In the genomic region with DNA sequence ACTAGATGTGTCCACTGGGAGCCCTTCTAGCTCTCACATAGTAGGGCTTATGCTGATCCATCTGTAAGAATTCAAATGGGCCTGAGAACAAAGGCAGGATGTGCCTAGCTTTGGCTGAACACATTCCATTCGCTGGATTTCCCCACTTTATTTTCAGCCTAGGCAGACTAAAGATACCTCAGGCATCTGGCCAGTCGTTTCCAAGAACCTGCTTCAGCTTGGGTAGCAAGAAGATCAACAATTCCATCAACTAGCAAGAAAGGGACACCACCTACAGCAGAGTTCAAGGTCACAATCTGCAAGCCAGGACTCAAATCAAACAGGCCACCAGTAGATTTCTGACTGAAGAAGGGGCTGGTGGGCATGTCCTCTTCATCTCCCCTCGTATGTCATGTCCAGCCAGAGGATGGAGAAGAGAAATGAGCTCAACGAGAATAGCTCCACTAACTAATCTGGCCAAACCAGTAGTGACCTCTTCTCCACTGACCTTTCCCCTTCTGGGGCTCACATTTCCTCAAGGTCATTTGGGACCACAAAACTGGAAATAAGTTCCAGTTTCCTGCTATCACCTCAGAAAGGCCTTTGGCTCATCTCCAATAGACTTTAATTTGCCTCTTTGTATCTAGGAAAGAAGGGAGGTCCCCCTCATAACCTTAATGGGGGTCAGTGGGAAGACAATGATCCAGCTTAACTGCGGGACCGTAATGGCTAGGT, we compare ENCODE assay signal across 14 cellular contexts. TPM values are rescaled to one million over a fixed set of nuclear protein-coding genes. Genes with fewer than 3 reads are reported as not detected.
DNase-seq lines count a peak whose midpoint lies in the region; ATAC-seq and TF ChIP-seq lines count a peak whose summit lies in the region.
"Had no signal": no experiment of that assay in that cellular context is flagged by ENCODE, and none has a peak within 500 bp of the region (broad histone marks: within the 10 kb centered on the region; RNA-seq: fewer than 3 reads in every experiment).

No MANE protein-coding gene starts in this region.

- no peaks in the 10 kb centered on the region for H3K27me3 ChIP-seq in thoracic aorta (replicated peaks; ENCODE audit: insufficient read depth)

- H3K27ac Mint-ChIP-seq in activated CD8-positive, alpha-beta memory T cell treated with anti-CD3 and anti-CD28 coated beads, Interleukin-2, amount 10 ng/mL, durations not matched to agents 7 days and 5 days, result peak overlapping the region; percentile 38
- peak overlapping the region; percentile 85 for H3K27ac Mint-ChIP-seq in central memory CD8-positive, alpha-beta T cell (ENCODE audit: low read depth)

- 90 to 99% methylated on average over 4 to 6 of the region's 6 CpGs for WGBS in mesodermal cell (ENCODE audit: insufficient coverage in 2 of 2), 2 experiments

- peaks cover 43% of the 10 kb centered on the region for H3K4me1 Mint-ChIP-seq in activated CD8-positive, alpha-beta memory T cell treated with anti-CD3 and anti-CD28 coated beads, Interleukin-2, amount 10 ng/mL, durations not matched to agents 7 days and 5 days
- H3K4me1 Mint-ChIP-seq in central memory CD8-positive, alpha-beta T cell, result peaks cover 51% of the 10 kb centered on the region

- CTCF ChIA-PET in activated CD8-positive, alpha-beta memory T cell treated with anti-CD3 and anti-CD28 coated beads, Interleukin-2, amount 10 ng/mL, durations not matched to agents 7 days and 5 days (lab: Charles Lee), result interaction anchor here (6.4 to 8.5 kb wide), 5 partner anchors 10 to 136 kb away, joined by 48 to 253 read pairs (median 95); a partner anchor contains a TSS
- CTCF ChIA-PET in HEK293T (lab: Yijun Ruan, JAX), result interaction anchor here (0.6 to 1.7 kb wide), 2 partner anchors 8 to 25 kb away, joined by 4 to 6 read pairs; no protein-coding TSS in a partner anchor

- no peak for TF ChIP-seq CTCF in thoracic aorta (IDR thresholded peaks at IDR 0.05)

- H3K36me3 ChIP-seq in mesodermal cell (ENCODE audit: control insufficient read depth, insufficient read depth, low read length), result no peaks in the 10 kb centered on the region
- H3K36me3 ChIP-seq in thoracic aorta, result no peaks in the 10 kb centered on the region

- H3K27ac ChIP-seq in mesodermal cell (ENCODE audit: low read depth, low read length, severe bottlenecking) (peak overlapping the region; percentile 29), thoracic aorta (peak overlapping the region; percentile 95 to 98)

- ATAC-seq in activated CD8-positive, alpha-beta memory T cell treated with anti-CD3 and anti-CD28 coated beads, Interleukin-2, amount 10 ng/mL, durations not matched to agents 7 days and 5 days, result no peak
- no peak for ATAC-seq in central memory CD8-positive, alpha-beta T cell (replicated peaks; ENCODE audit: extremely low read depth, poor library complexity, severe bottlenecking)
- no peak for ATAC-seq in thoracic aorta (ENCODE audit: insufficient number of reproducible peaks, low FRiP score, low read depth)

- H3K4me1 ChIP-seq in mesodermal cell (ENCODE audit: control insufficient read depth, insufficient read depth, low read length, poor library complexity, severe bottlenecking) (peaks cover 73% of the 10 kb centered on the region), thoracic aorta (ENCODE audit: control insufficient read depth in 1 of 2, low read depth in 2 of 2) (peaks cover 80 to 81% of the 10 kb centered on the region in 2 donors)

- H3K4me3 ChIP-seq in mesodermal cell (ENCODE audit: extremely low read depth, insufficient read depth, low read length, poor library complexity, severe bottlenecking) (no peak overlapping the region), thoracic aorta (no peak overlapping the region)

- no peak overlapping the region for H3K4me3 Mint-ChIP-seq in activated CD8-positive, alpha-beta memory T cell treated with anti-CD3 and anti-CD28 coated beads, Interleukin-2, amount 10 ng/mL, durations not matched to agents 7 days and 5 days
- no peak overlapping the region for H3K4me3 Mint-ChIP-seq in central memory CD8-positive, alpha-beta T cell

- peaks cover 3% of the 10 kb centered on the region for H3K36me3 Mint-ChIP-seq in activated CD8-positive, alpha-beta memory T cell treated with anti-CD3 and anti-CD28 coated beads, Interleukin-2, amount 10 ng/mL, durations not matched to agents 7 days and 5 days
- H3K36me3 Mint-ChIP-seq in central memory CD8-positive, alpha-beta T cell (ENCODE audit: insufficient read depth), result peaks cover 11% of the 10 kb centered on the region

- H3K9me3 ChIP-seq in mesodermal cell (ENCODE audit: control insufficient read depth, low read length) (no peaks in the 10 kb centered on the region), thoracic aorta (no peaks in the 10 kb centered on the region)

- H3K27me3 Mint-ChIP-seq in activated CD8-positive, alpha-beta memory T cell treated with anti-CD3 and anti-CD28 coated beads, Interleukin-2, amount 10 ng/mL, durations not matched to agents 7 days and 5 days, result no peaks in the 10 kb centered on the region
- no peaks in the 10 kb centered on the region for H3K27me3 Mint-ChIP-seq in central memory CD8-positive, alpha-beta T cell

- POLR2A ChIA-PET in HEK293T (lab: Yijun Ruan, JAX), result interaction anchor here (1.6 to 8.7 kb wide), 3 partner anchors 8 to 24 kb away, joined by 4 to 115 read pairs (median 54); a partner anchor contains a TSS

- H3K9me3 Mint-ChIP-seq in activated CD8-positive, alpha-beta memory T cell treated with anti-CD3 and anti-CD28 coated beads, Interleukin-2, amount 10 ng/mL, durations not matched to agents 7 days and 5 days (ENCODE audit: low read depth), result no peaks in the 10 kb centered on the region
- H3K9me3 Mint-ChIP-seq in central memory CD8-positive, alpha-beta T cell, result no peaks in the 10 kb centered on the region

- no peak for DNase-seq in activated CD8-positive, alpha-beta memory T cell treated with anti-CD3 and anti-CD28 coated beads, Interleukin-2, amount 10 ng/mL, durations not matched to agents 7 days and 5 days
- DNase-seq in activated CD8-positive, alpha-beta memory T cell treated with anti-CD3 and anti-CD28 coated beads, Interleukin-2, amount 50 U/mL, for 4 hours, result no peak
- no peak for DNase-seq in central memory CD8-positive, alpha-beta T cell (ENCODE audit: low spot score in 2 of 2)
- DNase-seq in thoracic aorta (ENCODE audit: low spot score), result no peak
- no peak for DNase-seq in HT-29 (ENCODE audit: low spot score)
- no peak for DNase-seq in NCI-H1092 treated with DMSO at 0.1 percent for 48 hours (lab: John Stamatoyannopoulos, UW)
- no peak for DNase-seq in HEK293T (ENCODE audit: extremely low spot score)
- DNase-seq: ACHN, activated gamma-delta T cell treated with Interleukin-2 at 50 U/mL for 16 hours, EL, NCI-H2081, nucleus accumbens had no signal

TF ChIP-seq in HEK293T, 16 proteins besides CTCF, POLR2A, EP300 and RAD21:
- TF ChIP-seq HDGF (IDR thresholded peaks at IDR 0.05; ENCODE audit: borderline replicate concordance) (no peak), ARNT (IDR thresholded peaks at IDR 0.05) (no peak), ELF4 (IDR thresholded peaks at IDR 0.05) (no peak), FOXA1 (IDR thresholded peaks at IDR 0.05) (no peak), SP1 (IDR thresholded peaks at IDR 0.05) (no peak), FOXK2 (IDR thresholded peaks at IDR 0.05) (no peak), CTBP1 (IDR thresholded peaks at IDR 0.05; ENCODE audit: borderline replicate concordance) (no peak), TARDBP (IDR thresholded peaks at IDR 0.05) (no peak), BHLHE40 (IDR thresholded peaks at IDR 0.05; ENCODE audit: borderline replicate concordance) (no peak), FOXM1 (IDR thresholded peaks at IDR 0.05; ENCODE audit: borderline replicate concordance) (no peak), L3MBTL2 (conservative IDR thresholded peaks at IDR 0.05) (no peak)

RNA-seq across cellular contexts. Expression of a gene that starts 14.2 kb away (rescaled TPM):
- total RNA-seq in activated CD8-positive, alpha-beta memory T cell treated with anti-CD3 and anti-CD28 coated beads, Interleukin-2, amount 10 ng/mL, durations not matched to agents 7 days and 5 days, result 100 to 1,000 TPM; 127 to 207 TPM
- polyA plus RNA-seq in mesodermal cell (2013, experiment 1 of 2), result 144 TPM
- polyA plus RNA-seq in mesodermal cell (2013, experiment 2 of 2), result 135 TPM
- total RNA-seq in thoracic aorta, result 100 to 1,000 TPM; 423 to 622 TPM
- total RNA-seq in HT-29 (2014; rRNA removed; shearing (Covaris generic)), result 30.1 and 46.6 TPM in 2 replicates

RNA-seq across cellular contexts. Expression of a gene that starts 17.7 kb away (rescaled TPM):
- 10 to 100 TPM; 23.5 to 29.1 TPM for total RNA-seq in activated CD8-positive, alpha-beta memory T cell treated with anti-CD3 and anti-CD28 coated beads, Interleukin-2, amount 10 ng/mL, durations not matched to agents 7 days and 5 days
- polyA plus RNA-seq in mesodermal cell (2013, experiment 1 of 2), result 28.8 TPM
- 30.3 TPM for polyA plus RNA-seq in mesodermal cell (2013, experiment 2 of 2)
- total RNA-seq in thoracic aorta, result 10 to 100 TPM; 16.9 TPM
- total RNA-seq in HT-29 (2014; rRNA removed; shearing (Covaris generic)), result 7.1 and 7.4 TPM in 2 replicates

RNA-seq across cellular contexts. Expression of a gene that starts 17.8 kb away (rescaled TPM):
- total RNA-seq in activated CD8-positive, alpha-beta memory T cell treated with anti-CD3 and anti-CD28 coated beads, Interleukin-2, amount 10 ng/mL, durations not matched to agents 7 days and 5 days, result 1 to 10 TPM; 3.8 to 4.6 TPM
- 1.1 TPM for polyA plus RNA-seq in mesodermal cell (2013, experiment 1 of 2)
- 0.71 TPM for polyA plus RNA-seq in mesodermal cell (2013, experiment 2 of 2)
- 1 to 10 TPM; 1.1 TPM for total RNA-seq in thoracic aorta
- total RNA-seq in HT-29 (2014; rRNA removed; shearing (Covaris generic)), result 0.20 and 1.9 TPM in 2 replicates

RNA-seq across cellular contexts. Expression of a gene that starts 24.4 kb away (rescaled TPM):
- total RNA-seq in activated CD8-positive, alpha-beta memory T cell treated with anti-CD3 and anti-CD28 coated beads, Interleukin-2, amount 10 ng/mL, durations not matched to agents 7 days and 5 days, result 10 to 100 TPM; 35.0 to 36.2 TPM
- polyA plus RNA-seq in mesodermal cell (2013, experiment 1 of 2), result 35.9 TPM
- polyA plus RNA-seq in mesodermal cell (2013, experiment 2 of 2), result 30.4 TPM
- 10 to 100 TPM; 45.4 to 49.5 TPM for total RNA-seq in thoracic aorta
- 2.5 and 3.0 TPM in 2 replicates for total RNA-seq in HT-29 (2014; rRNA removed; shearing (Covaris generic))

RNA-seq across cellular contexts. Expression of a gene that starts 39.4 kb away (rescaled TPM):
- not detected for total RNA-seq in activated CD8-positive, alpha-beta memory T cell treated with anti-CD3 and anti-CD28 coated beads, Interleukin-2, amount 10 ng/mL, durations not matched to agents 7 days and 5 days
- not detected for polyA plus RNA-seq in mesodermal cell (2013, experiment 1 of 2)
- polyA plus RNA-seq in mesodermal cell (2013, experiment 2 of 2), result not detected
- total RNA-seq in thoracic aorta, result not detected
- total RNA-seq in HT-29 (2014; rRNA removed; shearing (Covaris generic)), result not detected in 2 replicates
- total RNA-seq: OCI-LY7 had no signal
